In the genomic region with DNA sequence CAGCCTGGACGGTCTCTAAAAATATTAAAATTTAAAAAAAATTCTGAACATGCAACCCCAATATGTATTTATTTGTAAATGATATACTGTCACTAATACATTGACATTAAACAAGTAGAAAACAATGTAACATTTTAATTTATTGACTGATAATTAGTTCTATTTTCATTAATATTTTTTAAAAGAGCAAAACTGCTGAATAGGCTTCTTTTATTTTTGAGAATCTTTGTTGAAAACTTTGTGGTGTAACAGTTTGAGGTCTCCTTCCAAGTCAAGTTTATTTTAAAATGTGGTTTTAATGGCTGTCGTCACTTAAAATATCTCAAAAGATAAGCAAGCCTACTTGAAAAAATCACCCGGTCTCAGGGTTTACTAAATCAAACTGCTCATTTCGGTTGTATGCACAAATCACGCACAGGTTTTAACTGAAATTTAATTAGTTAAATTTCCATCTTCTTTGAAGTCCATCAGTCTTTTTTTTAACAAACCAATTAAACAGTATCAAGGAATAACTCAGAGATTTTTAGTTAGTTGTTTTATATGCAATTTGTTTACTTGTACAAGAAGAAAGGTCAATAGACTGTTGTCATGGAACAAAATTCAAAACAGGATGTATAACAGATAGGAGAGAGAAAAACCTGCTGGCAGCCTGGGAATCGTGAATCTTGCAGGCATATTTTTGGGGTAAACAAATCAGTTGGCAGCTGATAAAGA, we compare ENCODE assay signal across 23 cellular contexts. TPM values are rescaled to one million over a fixed set of nuclear protein-coding genes. Genes with fewer than 3 reads are reported as not detected.
A peak's percentile ranks its signal among the peaks of the same experiment; 100 is the strongest.
DNase-seq lines count a peak whose midpoint lies in the region; ATAC-seq, FAIRE-seq and TF ChIP-seq lines count a peak whose summit lies in the region.
"Had no signal": no experiment of that assay in that cellular context is flagged by ENCODE, and none has a peak within 500 bp of the region (broad histone marks: within the 10 kb centered on the region; RNA-seq: fewer than 3 reads in every experiment).

No MANE protein-coding gene starts in this region.

- POLR2A ChIA-PET in A549 (lab: Yijun Ruan, JAX), result no interaction called here

- H4K91ac ChIP-seq in mesenchymal stem cell (ENCODE audit: low read length), result no peak overlapping the region

- H3K4me2 ChIP-seq in A549 (no peak overlapping the region), mesenchymal stem cell (ENCODE audit: low read length, poor library complexity, severe bottlenecking) (no peak overlapping the region)

- no peak overlapping the region for H3K18ac ChIP-seq in mesenchymal stem cell (ENCODE audit: low read depth in 1 of 2, low read length in 2 of 2)

- H3K9me3 ChIP-seq in A549 (0 out of 3 replicates have a peak, but pooled peaks cover 5% of the 10 kb centered on the region), mesenchymal stem cell (ENCODE audit: control insufficient read depth, low read length) (no peaks in the 10 kb centered on the region)
- H3K9me3 ChIP-seq: breast epithelium, transverse colon had no signal

- no peak for TF ChIP-seq CTCF in A549 (IDR thresholded peaks at IDR 0.05)
- TF ChIP-seq CTCF in foreskin keratinocyte (conservative IDR thresholded peaks at IDR 0.05), result no peak

- no peak for TF ChIP-seq POLR2A in A549 (IDR thresholded peaks at IDR 0.05; ENCODE audit: low read length)

- no peak overlapping the region for H2BK12ac ChIP-seq in mesenchymal stem cell (ENCODE audit: low read length in 2 of 2)

- peaks cover 3% of the 10 kb centered on the region for H3K79me1 ChIP-seq in mesenchymal stem cell (replicated peaks; ENCODE audit: low read length, poor library complexity, severe bottlenecking)

- H3K4me3 ChIP-seq in A549 (no peak overlapping the region), mesenchymal stem cell (ENCODE audit: insufficient read depth in 1 of 2, low read depth in 1 of 2, low read length in 2 of 2) (peak overlapping the region in 1 of 2 experiments; percentile 32)
- H3K4me3 ChIP-seq in Jurkat, Clone E6-1 (ENCODE audit: low read length), result no peak overlapping the region
- H3K4me3 ChIP-seq: breast epithelium, transverse colon had no signal

- H3K23ac ChIP-seq in mesenchymal stem cell (ENCODE audit: low read length in 2 of 2), result no peak overlapping the region

- H3K4me1 ChIP-seq in A549 (peaks cover 27% of the 10 kb centered on the region), mesenchymal stem cell (ENCODE audit: control insufficient read depth, insufficient read depth, low read depth, low read length) (peaks cover 3% of the 10 kb centered on the region), foreskin keratinocyte (no peaks in the 10 kb centered on the region)
- H3K4me1 ChIP-seq: breast epithelium had no signal

- no peak for FAIRE-seq in A549 (lab: Jason Lieb, UNC)

- WGBS in A549 (ENCODE audit: missing lambda C conversion rate), result 88% methylated on average over 6 of the region's 6 CpGs
- 53% methylated on average over 5 of the region's 6 CpGs for WGBS in mesenchymal stem cell

- peak overlapping the region; percentile 53 for H3K9ac ChIP-seq in mesenchymal stem cell (ENCODE audit: low read length)

- TF ChIP-seq RAD21 in A549 (conservative IDR thresholded peaks at IDR 0.05 in 1 of 2, IDR thresholded peaks at IDR 0.05 in 1 of 2), result no peak

- no peak for TF ChIP-seq EP300 in A549 (IDR thresholded peaks at IDR 0.05)

- no peak for ATAC-seq in A549
- ATAC-seq in foreskin keratinocyte, result no peak
- ATAC-seq: activated T-cell treated with anti-CD3 and anti-CD28 coated beads, Interleukin-2, amount 50 U/mL, for 72 hours; stimulated activated memory B cell treated with anti-CD40 and anti-IgM and Interleukin-4, amounts not matched to agents 10 μg/mL and 1 μg/mL and 100 μg/mL, for 72 hours had no signal

- H3K27ac ChIP-seq in A549 (no peak overlapping the region), mesenchymal stem cell (ENCODE audit: low read length, poor library complexity, severe bottlenecking) (no peak overlapping the region), foreskin keratinocyte (no peak overlapping the region)
- H3K27ac ChIP-seq: breast epithelium, transverse colon had no signal

- no peak overlapping the region for H2BK120ac ChIP-seq in mesenchymal stem cell (ENCODE audit: low read depth, low read length)

- no peaks in the 10 kb centered on the region for H3K27me3 ChIP-seq in mesenchymal stem cell (ENCODE audit: control insufficient read depth in 1 of 2, insufficient read depth in 1 of 2, low read length in 2 of 2)
- peaks cover 3% of the 10 kb centered on the region for H3K27me3 ChIP-seq in foreskin keratinocyte
- H3K27me3 ChIP-seq: breast epithelium, dorsolateral prefrontal cortex, transverse colon had no signal

- CTCF ChIA-PET in A549 (lab: Yijun Ruan, JAX), result no interaction called here

- H3K4ac ChIP-seq in mesenchymal stem cell (ENCODE audit: low read depth in 1 of 2, low read length in 2 of 2), result no peak overlapping the region

- no peak overlapping the region for H2BK5ac ChIP-seq in mesenchymal stem cell (ENCODE audit: low read depth, low read length, poor library complexity, severe bottlenecking)

- H2AFZ ChIP-seq in mesenchymal stem cell (ENCODE audit: low read depth, low read length), result no peak overlapping the region

- H2BK15ac ChIP-seq in mesenchymal stem cell (ENCODE audit: low read depth, poor library complexity, severe bottlenecking), result no peak overlapping the region

- no peak overlapping the region for H2AK5ac ChIP-seq in mesenchymal stem cell (ENCODE audit: low read length, severe bottlenecking)

- no peak for DNase-seq in A549 (ENCODE audit: low read depth in 1 of 2, low spot score in 1 of 2)
- peak; percentile 32 for DNase-seq in Jurkat, Clone E6-1 (ENCODE audit: low read depth, low spot score)
- DNase-seq in fibroblast of peridontal ligament (ENCODE audit: extremely low read depth), result peak; percentile 43
- DNase-seq in mesenchymal stem cell, result peak; percentile 79
- no peak for DNase-seq in NCI-H1694 (lab: John Stamatoyannopoulos, UW)
- DNase-seq in hepatic stellate cell (ENCODE audit: low spot score), result no peak
- DNase-seq in ACHN, result no peak
- no peak for DNase-seq in foreskin keratinocyte
- DNase-seq: activated T-cell treated with anti-CD3 and anti-CD28 coated beads, Interleukin-2, amount 50 U/mL, for 72 hours; DND-41; dorsolateral prefrontal cortex; erythroblast; glutamatergic neuron; NCI-H2107; NCI-H524; SHP77; transverse colon had no signal

- H3K14ac ChIP-seq in mesenchymal stem cell (ENCODE audit: low read length in 2 of 2), result no peak overlapping the region

- peaks cover 0 to 4% of the 10 kb centered on the region in 2 experiments for H3K36me3 ChIP-seq in mesenchymal stem cell (ENCODE audit: control insufficient read depth in 1 of 2, insufficient read depth in 2 of 2, low read depth in 1 of 2, low read length in 2 of 2)
- H3K36me3 ChIP-seq: breast epithelium, transverse colon had no signal

- no peak overlapping the region for H4K8ac ChIP-seq in mesenchymal stem cell (ENCODE audit: low read length)

- in situ Hi-C loops in ACHN (cut with HindIII; ENCODE audit: low pct_ligation_motif_present, low pct_unique_long_range_greater_than_20kb, low sequenced_read_pairs), result no loop called here

TF ChIP-seq in A549, 52 proteins besides CTCF, POLR2A, EP300 and RAD21:
- peak; percentile 79 for TF ChIP-seq MAFK (IDR thresholded peaks at IDR 0.05; ENCODE audit: partially characterized antibody)
- TF ChIP-seq PHF8 (IDR thresholded peaks at IDR 0.05; ENCODE audit: borderline replicate concordance, low read depth), result no peak

RNA-seq across cellular contexts. Expression of gene EDRF1, which starts 9.8 kb away (rescaled TPM):
- polyA plus RNA-seq in A549 (2011; rRNA removed) (31.1 and 37.9 TPM in 2 replicates), A549 (2017; fragmentation: RNase III; extraction: RNeasy Plus Mini Kit Qiagen cat#74134 plus additional on column Dnase treatment) (19.7 to 21.1 TPM (median 20.0 TPM) in 3 replicates), foreskin keratinocyte (6.7 and 9.2 TPM in 2 replicates)
- polyA plus RNA-seq in A549 (2012; cell fraction: cytosol; rRNA removed), result 10.0 and 10.2 TPM in 2 replicates
- 16.4 and 21.5 TPM in 2 replicates for polyA plus RNA-seq in A549 (2012; cell fraction: nucleus; rRNA removed)
- 19.4 and 27.6 TPM in 2 replicates for polyA minus RNA-seq in A549 (2011; rRNA and poly(A)+ RNA removed)
- polyA plus RNA-seq in Jurkat, Clone E6-1 (2012; ENCODE audit: insufficient read depth, insufficient read length), result 30.1 TPM
- polyA plus RNA-seq in mesenchymal stem cell (2013, experiment 1 of 2), result 12.3 TPM
- 11.8 TPM for polyA plus RNA-seq in mesenchymal stem cell (2013, experiment 2 of 2)
- 15.3 and 17.7 TPM in 2 replicates for total RNA-seq in foreskin keratinocyte

RNA-seq across cellular contexts. Expression of gene TEX36, which starts 26.7 kb away (rescaled TPM):
- not detected in 2 replicates for polyA plus RNA-seq in A549 (2011; rRNA removed)
- not detected in 2 replicates for polyA plus RNA-seq in A549 (2012; cell fraction: cytosol; rRNA removed)
- not detected in 2 replicates for polyA plus RNA-seq in A549 (2012; cell fraction: nucleus; rRNA removed)
- polyA plus RNA-seq in A549 (2017; fragmentation: RNase III; extraction: RNeasy Plus Mini Kit Qiagen cat#74134 plus additional on column Dnase treatment), result not detected in 3 replicates
- polyA minus RNA-seq in A549 (2011; rRNA and poly(A)+ RNA removed), result not detected in 2 replicates
- polyA plus RNA-seq in Jurkat, Clone E6-1 (2012; ENCODE audit: insufficient read depth, insufficient read length), result not detected
- not detected for polyA plus RNA-seq in mesenchymal stem cell (2013, experiment 1 of 2)
- not detected for polyA plus RNA-seq in mesenchymal stem cell (2013, experiment 2 of 2)
- total RNA-seq in foreskin keratinocyte, result not detected in 2 replicates
- polyA plus RNA-seq in foreskin keratinocyte, result not detected in 2 replicates
- total RNA-seq: activated T-cell treated with anti-CD3 and anti-CD28 coated beads, Interleukin-2, amount 50 U/mL, for 72 hours; breast epithelium; dorsolateral prefrontal cortex; mononuclear cell; T-helper 1 cell treated with Interleukin-12 subunit alpha and Interleukin-12 subunit beta and Interleukin-4 antibody, amounts not matched to agents 30 ng/mL and 1 ng/mL, for 36 hours; transverse colon; WTC11 had no signal
- polyA plus RNA-seq: IgD-negative memory B cell had no signal

Comparison
In these comparisons a context has a peak if more than half of its experiments do, and no peak if none do; other contexts are left out.
1. DNase-seq: peak in Jurkat, Clone E6-1 (single experiment), fibroblast of peridontal ligament (single experiment) and mesenchymal stem cell (single experiment); none in A549 (0 of 2), NCI-H1694 (single experiment), hepatic stellate cell (single experiment), ACHN (single experiment) and foreskin keratinocyte (0 of 2).